ENCODE assay signal across 7 cellular contexts in the genomic region with DNA sequence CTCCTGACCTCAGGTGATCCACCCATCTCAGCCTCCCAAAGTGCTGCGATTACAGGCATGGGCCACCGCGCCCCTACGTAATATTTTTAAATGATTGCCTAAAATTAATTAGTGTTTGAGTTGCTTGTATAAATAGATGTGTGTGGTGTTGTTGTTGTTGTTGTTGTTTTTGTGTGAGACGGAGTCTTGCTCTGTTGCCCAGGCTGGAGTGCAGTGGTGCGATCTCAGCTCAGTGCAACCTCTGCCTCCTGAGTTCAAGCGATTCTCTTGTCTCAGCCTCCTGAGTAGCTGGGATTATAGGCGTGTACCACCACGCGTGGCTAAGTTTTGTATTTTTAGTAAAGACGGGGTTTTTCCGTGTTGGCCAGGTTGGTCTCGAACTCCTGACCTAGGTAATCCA. TPM values are rescaled to one million over a fixed set of nuclear protein-coding genes. Genes with fewer than 3 reads are reported as not detected.
DNase-seq lines count a peak whose midpoint lies in the region; ATAC-seq and TF ChIP-seq lines count a peak whose summit lies in the region.
"Not testable (repeated sequence)": the region's sequence is repeated elsewhere in the genome, so short reads cannot be mapped to it uniquely, and the experiment has no call there.

No MANE protein-coding gene starts in this region.

- H3K27me3 Mint-ChIP-seq in CD4-positive, CD25-positive, alpha-beta regulatory T cell; CD8-positive, alpha-beta memory T cell; T-helper 17 cell; activated T-helper 17 cell treated with anti-CD3 and anti-CD28 coated beads, Interleukin-2, amount 50 U/mL, for 72 hours; naive thymus-derived CD8-positive, alpha-beta T cell: not testable (repeated sequence)

- not testable (repeated sequence) for ATAC-seq in CD4-positive, CD25-positive, alpha-beta regulatory T cell (ENCODE audit: low read depth in 2 of 2); T-helper 17 cell; activated T-helper 17 cell treated with anti-CD3 and anti-CD28 coated beads, Interleukin-2, amount 50 U/mL, for 72 hours (replicated peaks); naive thymus-derived CD8-positive, alpha-beta T cell

- H3K4me1 Mint-ChIP-seq in CD4-positive, CD25-positive, alpha-beta regulatory T cell = peaks cover 53 to 94% (median 79%) of the 10 kb centered on the region in 4 donors
- H3K4me1 Mint-ChIP-seq in CD8-positive, alpha-beta memory T cell = peaks cover 80 to 96% (median 93%) of the 10 kb centered on the region in 3 donors
- peaks cover 68% of the 10 kb centered on the region for H3K4me1 Mint-ChIP-seq in T-helper 17 cell
- H3K4me1 Mint-ChIP-seq in activated T-helper 17 cell treated with anti-CD3 and anti-CD28 coated beads, Interleukin-2, amount 50 U/mL, for 72 hours = peaks cover 51% of the 10 kb centered on the region
- H3K4me1 Mint-ChIP-seq in naive thymus-derived CD8-positive, alpha-beta T cell = peaks cover 47 to 93% (median 86%) of the 10 kb centered on the region in 4 donors

- not testable (repeated sequence) for H3K9me3 Mint-ChIP-seq in CD4-positive, CD25-positive, alpha-beta regulatory T cell; CD8-positive, alpha-beta memory T cell; activated T-helper 17 cell treated with anti-CD3 and anti-CD28 coated beads, Interleukin-2, amount 50 U/mL, for 72 hours; naive thymus-derived CD8-positive, alpha-beta T cell

- H3K36me3 Mint-ChIP-seq in CD4-positive, CD25-positive, alpha-beta regulatory T cell = peaks cover 32% of the 10 kb centered on the region
- H3K36me3 Mint-ChIP-seq in CD8-positive, alpha-beta memory T cell = peaks cover 0 to 68% (median 9%) of the 10 kb centered on the region in 3 donors
- peaks cover 14% of the 10 kb centered on the region for H3K36me3 Mint-ChIP-seq in T-helper 17 cell (ENCODE audit: low read depth)
- peaks cover 52% of the 10 kb centered on the region for H3K36me3 Mint-ChIP-seq in activated T-helper 17 cell treated with anti-CD3 and anti-CD28 coated beads, Interleukin-2, amount 50 U/mL, for 72 hours (ENCODE audit: low read depth)
- H3K36me3 Mint-ChIP-seq in naive thymus-derived CD8-positive, alpha-beta T cell = peaks cover 0 to 32% (median 9%) of the 10 kb centered on the region in 3 donors

- peak overlapping the region; percentile 62 for H3K4me3 ChIP-seq in CD4-positive, CD25-positive, alpha-beta regulatory T cell (ENCODE audit: low read depth, low read length)
- H3K4me3 ChIP-seq in CD8-positive, alpha-beta memory T cell (ENCODE audit: low read length); HEK293 (ENCODE audit: low read depth, low read length); subcutaneous abdominal adipose tissue (ENCODE audit: low read depth in 1 of 5, low read length in 5 of 5): not testable (repeated sequence)

- TF ChIP-seq CTCF in HEK293 (tag by site-specific recombination; IDR thresholded peaks at IDR 0.05) = not testable (repeated sequence)

- H3K9me3 ChIP-seq in CD4-positive, CD25-positive, alpha-beta regulatory T cell (ENCODE audit: control insufficient read depth in 2 of 2, low read length in 2 of 2); CD8-positive, alpha-beta memory T cell (ENCODE audit: low read length); HEK293 (ENCODE audit: control insufficient read depth, insufficient read depth, low read depth, low read length); T-helper 17 cell (ENCODE audit: control insufficient read depth, low read length, poor library complexity, severe bottlenecking); subcutaneous abdominal adipose tissue (ENCODE audit: control insufficient read depth in 5 of 5, low read length in 5 of 5): not testable (repeated sequence)

- not testable (repeated sequence) for H3K27me3 ChIP-seq in CD4-positive, CD25-positive, alpha-beta regulatory T cell (ENCODE audit: control insufficient read depth, insufficient read depth, low read length); CD8-positive, alpha-beta memory T cell (ENCODE audit: insufficient read depth, low read length, poor library complexity, severe bottlenecking); subcutaneous abdominal adipose tissue (ENCODE audit: control insufficient read depth in 5 of 5, insufficient read depth in 4 of 5, low read length in 5 of 5)

- H3K4me1 ChIP-seq in CD4-positive, CD25-positive, alpha-beta regulatory T cell (ENCODE audit: control insufficient read depth, insufficient read depth, low read length, poor library complexity, severe bottlenecking) = peaks cover 92% of the 10 kb centered on the region
- peaks cover 64% of the 10 kb centered on the region for H3K4me1 ChIP-seq in CD8-positive, alpha-beta memory T cell (ENCODE audit: insufficient read depth, low read length)
- H3K4me1 ChIP-seq in HEK293 (ENCODE audit: control insufficient read depth, insufficient read depth, low read length) = not testable (repeated sequence)
- H3K4me1 ChIP-seq in subcutaneous abdominal adipose tissue (ENCODE audit: control insufficient read depth in 5 of 5, insufficient read depth in 5 of 5, low read length in 5 of 5) = peaks cover 2 to 40% (median 19%) of the 10 kb centered on the region in 5 donors

- not testable (repeated sequence) for H3K27ac ChIP-seq in CD4-positive, CD25-positive, alpha-beta regulatory T cell (ENCODE audit: insufficient read depth, low read length, poor library complexity, severe bottlenecking); CD8-positive, alpha-beta memory T cell (ENCODE audit: low read depth, low read length); HEK293 (ENCODE audit: extremely low read depth, low read depth, low read length)
- H3K27ac ChIP-seq in subcutaneous abdominal adipose tissue (ENCODE audit: low read depth, low read length) = peak overlapping the region; percentile 41

- H3K9ac ChIP-seq in subcutaneous abdominal adipose tissue (ENCODE audit: low read length in 5 of 5) = not testable (repeated sequence)

- DNase-seq in CD4-positive, CD25-positive, alpha-beta regulatory T cell; CD8-positive, alpha-beta memory T cell; T-helper 17 cell; naive thymus-derived CD8-positive, alpha-beta T cell: not testable (repeated sequence)

- H3K4me3 Mint-ChIP-seq in CD4-positive, CD25-positive, alpha-beta regulatory T cell = peak overlapping the region; percentile 50 to 82 (median 58)
- H3K4me3 Mint-ChIP-seq in CD8-positive, alpha-beta memory T cell = peak overlapping the region in 3 of 7 donors; percentile 3 to 30 (median 8)
- peak overlapping the region; percentile 25 for H3K4me3 Mint-ChIP-seq in T-helper 17 cell
- peak overlapping the region; percentile 55 for H3K4me3 Mint-ChIP-seq in activated T-helper 17 cell treated with anti-CD3 and anti-CD28 coated beads, Interleukin-2, amount 50 U/mL, for 72 hours
- H3K4me3 Mint-ChIP-seq in naive thymus-derived CD8-positive, alpha-beta T cell = peak overlapping the region in 2 of 10 donors; percentile 17 to 20

- peaks cover 27% of the 10 kb centered on the region for H3K36me3 ChIP-seq in CD4-positive, CD25-positive, alpha-beta regulatory T cell (ENCODE audit: control insufficient read depth, insufficient read depth, low read length)
- not testable (repeated sequence) for H3K36me3 ChIP-seq in CD8-positive, alpha-beta memory T cell (ENCODE audit: insufficient read depth, low read length); HEK293 (ENCODE audit: control insufficient read depth in 2 of 2, insufficient read depth in 1 of 2, low read length in 2 of 2); subcutaneous abdominal adipose tissue (ENCODE audit: control insufficient read depth in 5 of 5, insufficient read depth in 5 of 5, low read length in 5 of 5)

- CTCF ChIA-PET in CD8-positive, alpha-beta memory T cell (lab: Charles Lee) = interaction anchor here (1.4 to 1.8 kb wide), 3 partner anchors 18 to 89 kb away, joined by 3 to 4 read pairs (median 4); no protein-coding TSS in a partner anchor
- CTCF ChIA-PET in HEK293 (lab: Yijun Ruan, JAX) = interaction anchor here (1.7 kb wide), 1 partner anchor 12 kb away, joined by 11 read pairs; no protein-coding TSS in a partner anchor

- peak overlapping the region in 1 of 3 donors; percentile 81 for H3K27ac Mint-ChIP-seq in CD4-positive, CD25-positive, alpha-beta regulatory T cell
- peak overlapping the region in 7 of 8 donors; percentile 12 to 68 (median 43) for H3K27ac Mint-ChIP-seq in CD8-positive, alpha-beta memory T cell
- H3K27ac Mint-ChIP-seq in T-helper 17 cell = peak overlapping the region; percentile 89
- H3K27ac Mint-ChIP-seq in activated T-helper 17 cell treated with anti-CD3 and anti-CD28 coated beads, Interleukin-2, amount 50 U/mL, for 72 hours = peak overlapping the region; percentile 33
- H3K27ac Mint-ChIP-seq in naive thymus-derived CD8-positive, alpha-beta T cell = peak overlapping the region in 7 of 10 donors; percentile 9 to 79 (median 30)

- POLR2A ChIA-PET in CD8-positive, alpha-beta memory T cell (lab: Charles Lee); HEK293 (lab: Yijun Ruan, JAX): not testable (repeated sequence)
- POLR2A ChIA-PET in naive thymus-derived CD8-positive, alpha-beta T cell (lab: Charles Lee) = interaction anchor here (1.7 kb wide), 1 partner anchor 14 kb away, joined by 5 read pairs; no protein-coding TSS in a partner anchor

TF ChIP-seq in HEK293, 187 proteins besides CTCF, POLR2A, EP300 and RAD21:
- peak; percentile 51 for TF ChIP-seq ZNF121 (tag by site-specific recombination; IDR thresholded peaks at IDR 0.05)

RNA-seq across cellular contexts. Expression of gene TTC39C, which starts 14.4 kb away (rescaled TPM):
- 274 TPM for total RNA-seq in CD4-positive, CD25-positive, alpha-beta regulatory T cell
- 100 to 1,000 TPM; 109 to 206 (median 167) TPM for polyA plus RNA-seq in CD4-positive, CD25-positive, alpha-beta regulatory T cell
- 10 to 100 TPM; 57.4 to 59.5 TPM for total RNA-seq in CD8-positive, alpha-beta memory T cell
- polyA plus RNA-seq in CD8-positive, alpha-beta memory T cell = 80.2 TPM
- total RNA-seq in T-helper 17 cell = 100 to 1,000 TPM; 187 to 226 TPM
- total RNA-seq in activated T-helper 17 cell treated with anti-CD3 and anti-CD28 coated beads, Interleukin-2, amount 50 U/mL, for 72 hours = 10 to 100 TPM; 59.6 to 76.7 TPM
- total RNA-seq in naive thymus-derived CD8-positive, alpha-beta T cell = 10 to 100 TPM; 80.2 to 83.3 TPM
- 10 to 100 TPM; 36.5 to 60.6 (median 39.3) TPM for polyA plus RNA-seq in naive thymus-derived CD8-positive, alpha-beta T cell
